Comparison of ENCODE assay signal across 10 cellular contexts in genomic region chr7:130365511-130366441, GRCh38. TPM values are rescaled to one million over a fixed set of nuclear protein-coding genes. Genes with fewer than 3 reads are reported as not detected.
DNase-seq lines count a peak whose midpoint lies in the region; ATAC-seq and TF ChIP-seq lines count a peak whose summit lies in the region.
"Had no signal": no experiment of that assay in that cellular context is flagged by ENCODE, and none has a peak within 500 bp of the region (broad histone marks: within the 10 kb centered on the region; RNA-seq: fewer than 3 reads in every experiment).

No MANE protein-coding gene starts in this region.

- H3K4ac ChIP-seq in trophoblast cell (ENCODE audit: low read depth, low read length), result no peak overlapping the region

- TF ChIP-seq CTCF in MCF 10A (IDR thresholded peaks at IDR 0.05; ENCODE audit: unreplicated experiment) (no peak), lower leg skin (IDR thresholded peaks at IDR 0.05) (no peak)

- peaks cover 3% of the 10 kb centered on the region for H3K79me2 ChIP-seq in trophoblast cell (ENCODE audit: control insufficient read depth, insufficient read depth, low read length, poor library complexity)

- no CpG with 5 or more reads among the region's 15 CpGs for WGBS in trophoblast cell (ENCODE audit: extremely low coverage, insufficient coverage, insufficient read length)
- 84 to 88% methylated on average over 15 of the region's 15 CpGs for WGBS in lower leg skin, 2 donors

- H3K4me2 ChIP-seq in trophoblast cell (ENCODE audit: low read length), result no peak overlapping the region

- DNase-seq in ELR (ENCODE audit: low read depth), result peak; percentile 91
- DNase-seq in NCI-H2171 treated with DMSO at 0.1 percent for 48 hours (lab: John Stamatoyannopoulos, UW), result peak; percentile 99
- peak; percentile 34 for DNase-seq in MCF 10A (ENCODE audit: unreplicated experiment)
- no peak for DNase-seq in trophoblast cell
- DNase-seq in lower leg skin (ENCODE audit: low spot score in 2 of 2), result no peak
- no peak for DNase-seq in HAP-1 (ENCODE audit: low spot score in 2 of 2)
- no peak for DNase-seq in globus pallidus (ENCODE audit: low spot score)

- H3K27ac Mint-ChIP-seq in MCF 10A (ENCODE audit: low read depth, unreplicated experiment), result no peak overlapping the region
- H3K27ac Mint-ChIP-seq: IgD-negative memory B cell had no signal

- peaks cover 2% of the 10 kb centered on the region for H3K9me3 ChIP-seq in trophoblast cell (ENCODE audit: insufficient read depth, low read depth, low read length)
- no peaks in the 10 kb centered on the region for H3K9me3 ChIP-seq in HAP-1

- no TSS peak for BruUV-seq in MCF 10A (replicated peaks; lab: Mats Ljungman, UMichigan)

- no peak for TF ChIP-seq POLR2A in lower leg skin (IDR thresholded peaks at IDR 0.05)

- peak; percentile 56 for ATAC-seq in HG02588 (IDR thresholded peaks at IDR 0.05; ENCODE audit: unreplicated experiment)

- intact Hi-C loops in MCF 10A (cut with micrococcal nuclease) (no loop called here), lower leg skin (cut with DNase I; ENCODE audit: low total_unique reads) (no loop called here)

- H3K27me3 Mint-ChIP-seq in MCF 10A (ENCODE audit: insufficient read depth, unreplicated experiment), result no peaks in the 10 kb centered on the region
- H3K27me3 Mint-ChIP-seq: IgD-negative memory B cell had no signal

- no peak overlapping the region for H3K23ac ChIP-seq in trophoblast cell (ENCODE audit: low read length)

- H4K91ac ChIP-seq in trophoblast cell (ENCODE audit: low read depth, low read length), result peak overlapping the region; percentile 21

- H3K4me3 ChIP-seq in trophoblast cell (ENCODE audit: low read depth, low read length) (no peak overlapping the region), lower leg skin (ENCODE audit: low read depth, poor library complexity, severe bottlenecking) (no peak overlapping the region), HAP-1 (no peak overlapping the region)

- no peak overlapping the region for H3K4me3 Mint-ChIP-seq in MCF 10A (ENCODE audit: unreplicated experiment)

- no peak overlapping the region for H4K12ac ChIP-seq in trophoblast cell (ENCODE audit: low read depth, low read length)

- CTCF ChIA-PET in MCF 10A (lab: Yijun Ruan, JAX), result interaction anchor here (0.6 kb wide), 1 partner anchor 392 kb away, joined by 3 read pairs; no protein-coding TSS in a partner anchor

- H3K27me3 ChIP-seq in trophoblast cell (ENCODE audit: insufficient read depth, low read length) (no peaks in the 10 kb centered on the region), HAP-1 (ENCODE audit: low read depth) (no peaks in the 10 kb centered on the region)

- H2BK120ac ChIP-seq in trophoblast cell (ENCODE audit: insufficient read depth, low read length, poor library complexity), result peak overlapping the region; percentile 23

- H3K79me1 ChIP-seq in trophoblast cell (ENCODE audit: low read length), result peaks cover 43% of the 10 kb centered on the region

- H2AK5ac ChIP-seq in trophoblast cell (ENCODE audit: low read length), result peak overlapping the region; percentile 34

- H3K18ac ChIP-seq in trophoblast cell (ENCODE audit: low read length), result peak overlapping the region; percentile 15

- no peak overlapping the region for H2BK5ac ChIP-seq in trophoblast cell (ENCODE audit: low read depth, low read length, poor library complexity)

- H3K9me3 Mint-ChIP-seq in MCF 10A (ENCODE audit: unreplicated experiment), result peaks cover under 1% of the 10 kb centered on the region

- H3K27ac ChIP-seq in trophoblast cell (ENCODE audit: low read depth, low read length), result peak overlapping the region; percentile 11

- H3K4me1 ChIP-seq in trophoblast cell (ENCODE audit: control insufficient read depth in 1 of 2, insufficient read depth in 2 of 2, low read length in 2 of 2) (peaks cover 36 to 45% of the 10 kb centered on the region in 2 experiments), HAP-1 (no peaks in the 10 kb centered on the region)

- in situ Hi-C loops in HAP-1 (cut with MboI; ENCODE audit: low sequenced_read_pairs), result no loop called here

- no peak overlapping the region for H2AFZ ChIP-seq in trophoblast cell (ENCODE audit: insufficient read depth, low read length, poor library complexity)

- H3K9ac ChIP-seq in trophoblast cell (ENCODE audit: low read length), result no peak overlapping the region

- no peaks in the 10 kb centered on the region for H3K36me3 Mint-ChIP-seq in MCF 10A (ENCODE audit: insufficient read depth, unreplicated experiment)

- POLR2A ChIA-PET in MCF 10A (lab: Yijun Ruan, JAX), result interaction anchor here (0.6 kb wide), 1 partner anchor 277 kb away, joined by 3 read pairs; no protein-coding TSS in a partner anchor

- H3K36me3 ChIP-seq in trophoblast cell (ENCODE audit: control insufficient read depth in 1 of 2, insufficient read depth in 2 of 2, low read length in 2 of 2) (no peaks in the 10 kb centered on the region), HAP-1 (replicated peaks) (no peaks in the 10 kb centered on the region)

- peak overlapping the region; percentile 63 for H2BK12ac ChIP-seq in trophoblast cell (ENCODE audit: low read length)

- peaks cover 38% of the 10 kb centered on the region for H3K4me1 Mint-ChIP-seq in MCF 10A (ENCODE audit: insufficient read depth, unreplicated experiment)

- H4K8ac ChIP-seq in trophoblast cell (ENCODE audit: low read depth, low read length), result no peak overlapping the region

- no peak overlapping the region for H3K14ac ChIP-seq in trophoblast cell (ENCODE audit: low read length)

RNA-seq across cellular contexts. Expression of gene CPA1, which starts 14.5 kb away (rescaled TPM):
- not detected in 2 replicates for total RNA-seq in MCF 10A (2022)
- 0.14 TPM in 2 replicates for polyA plus RNA-seq in trophoblast cell (2013)
- 1 to 10 TPM in 1 of 4 donors, not detected in 3; 1.8 TPM for total RNA-seq in lower leg skin
- total RNA-seq: endothelial cell of umbilical vein had no signal
- polyA plus RNA-seq: endothelial cell of umbilical vein, IgD-negative memory B cell had no signal

RNA-seq across cellular contexts. Expression of gene CPA5, which starts 21.2 kb away (rescaled TPM):
- total RNA-seq in MCF 10A (2022) (0.42 TPM in 1 of 2 replicates, not detected in the other), lower leg skin (not detected)
- polyA plus RNA-seq in trophoblast cell (2013), result 0.07 and 0.32 TPM in 2 replicates
- total RNA-seq: endothelial cell of umbilical vein had no signal
- polyA plus RNA-seq: endothelial cell of umbilical vein, IgD-negative memory B cell had no signal

Comparison
In these comparisons a context has a peak if more than half of its experiments do, and no peak if none do; other contexts are left out.
1. DNase-seq: peak in ELR (single experiment), NCI-H2171 treated with DMSO at 0.1 percent for 48 hours (single experiment) and MCF 10A (single experiment); none in trophoblast cell (0 of 2), lower leg skin (0 of 2), HAP-1 (0 of 2) and globus pallidus (single experiment).